ENCODE assay signal across 1 cellular context in genomic region chr1:67760030-67760821, GRCh38.
TF ChIP-seq lines count a peak whose summit lies in the region.

No MANE protein-coding gene starts in this region.

TF ChIP-seq in HepG2, 621 proteins besides CTCF, POLR2A, EP300 and RAD21 (continued from another document and continues in another):
- TF ChIP-seq MNT (IDR thresholded peaks at IDR 0.05) (no peak), ZNF205 (CRISPR knock-in tag; IDR thresholded peaks at IDR 0.05) (no peak; the same call in 1 of the 2 replicates), PHF5A (CRISPR knock-in tag; IDR thresholded peaks at IDR 0.05; ENCODE audit: low read depth, unreplicated experiment) (no peak), ZNF792 (CRISPR knock-in tag; IDR thresholded peaks at IDR 0.05) (no peak), IRF2 (CRISPR knock-in tag; IDR thresholded peaks at IDR 0.05) (peak; percentile 63; the same call in 1 of the 2 replicates), TP53 (CRISPR knock-in tag; conservative IDR thresholded peaks at IDR 0.05) (no peak), ISL2 (CRISPR knock-in tag; IDR thresholded peaks at IDR 0.05) (no peak), GABPB1 (CRISPR knock-in tag; IDR thresholded peaks at IDR 0.05) (no peak), RBM22 (optimal IDR thresholded peaks at IDR 0.05; ENCODE audit: low read length) (no peak), FOXA3 (CRISPR knock-in tag; IDR thresholded peaks at IDR 0.05) (peak; percentile 48; the same call in 1 of the 2 replicates), CENPT (CRISPR knock-in tag; IDR thresholded peaks at IDR 0.05; ENCODE audit: low read depth) (no peak), SOX13 (IDR thresholded peaks at IDR 0.05) (no peak), SOX13 (CRISPR knock-in tag; conservative IDR thresholded peaks at IDR 0.05 in 1 of 2, IDR thresholded peaks at IDR 0.05 in 1 of 2) (peak in 1 of 2 experiments; percentile 45; a peak in 1 of 4 replicates), ZNF724P (CRISPR knock-in tag; IDR thresholded peaks at IDR 0.05; ENCODE audit: borderline replicate concordance) (no peak), YY1 (IDR thresholded peaks at IDR 0.05; ENCODE audit: insufficient read depth, insufficient replicate concordance, low read depth, low read length) (no peak), GMEB1 (CRISPR knock-in tag; IDR thresholded peaks at IDR 0.05; ENCODE audit: borderline replicate concordance) (no peak; the same call in 1 of the 2 replicates), CHCHD3 (CRISPR knock-in tag; IDR thresholded peaks at IDR 0.05) (no peak), ZMAT5 (CRISPR knock-in tag; IDR thresholded peaks at IDR 0.05; ENCODE audit: borderline replicate concordance, low read depth) (no peak), HOXA3 (CRISPR knock-in tag; IDR thresholded peaks at IDR 0.05) (peak; percentile 72; the same call in 1 of the 2 replicates), ZNF7 (CRISPR knock-in tag; IDR thresholded peaks at IDR 0.05) (no peak), BRCA1 (CRISPR knock-in tag; IDR thresholded peaks at IDR 0.05) (no peak), CREM (IDR thresholded peaks at IDR 0.05) (peak; percentile 67; the same call in 1 of the 2 replicates), CREM (CRISPR knock-in tag; IDR thresholded peaks at IDR 0.05) (no peak), PTBP1 (IDR thresholded peaks at IDR 0.05; ENCODE audit: low read depth, low read length, poor library complexity, severe bottlenecking) (no peak), ZSCAN12 (CRISPR knock-in tag; IDR thresholded peaks at IDR 0.05) (no peak), NR2C2 (CRISPR knock-in tag; IDR thresholded peaks at IDR 0.05; ENCODE audit: borderline replicate concordance) (no peak), ZNF350 (CRISPR knock-in tag; IDR thresholded peaks at IDR 0.05; ENCODE audit: borderline replicate concordance, low read depth) (no peak), ZFX (CRISPR knock-in tag; IDR thresholded peaks at IDR 0.05; ENCODE audit: low read depth) (no peak), ESRRA (CRISPR knock-in tag; IDR thresholded peaks at IDR 0.05; ENCODE audit: low read depth) (no peak), SPEN (CRISPR knock-in tag; IDR thresholded peaks at IDR 0.05; ENCODE audit: low read depth) (peak; percentile 52; the same call in 1 of the 2 replicates), PRDM15 (CRISPR knock-in tag; IDR thresholded peaks at IDR 0.05) (no peak), ZBTB38 (CRISPR knock-in tag; IDR thresholded peaks at IDR 0.05) (no peak), NFRKB (IDR thresholded peaks at IDR 0.05) (no peak), NCOA2 (CRISPR knock-in tag; IDR thresholded peaks at IDR 0.05) (no peak), CEBPB (IDR thresholded peaks at IDR 0.05; ENCODE audit: borderline replicate concordance, low read depth, low read length) (no peak; the same call in 1 of the 2 replicates), SMYD3 (CRISPR knock-in tag; IDR thresholded peaks at IDR 0.05) (peak; percentile 35; the same call in 1 of the 2 replicates), ZSCAN21 (CRISPR knock-in tag; IDR thresholded peaks at IDR 0.05; ENCODE audit: borderline replicate concordance) (no peak), TAF15 (IDR thresholded peaks at IDR 0.05; ENCODE audit: low read depth, low read length, poor library complexity, severe bottlenecking) (no peak), FIP1L1 (IDR thresholded peaks at IDR 0.05; ENCODE audit: borderline replicate concordance, insufficient read depth, low read depth, low read length) (no peak), ZBTB20 (CRISPR knock-in tag; IDR thresholded peaks at IDR 0.05; ENCODE audit: borderline replicate concordance, low read depth) (peak; percentile 33; the same call in 1 of the 2 replicates), ZNF563 (CRISPR knock-in tag; IDR thresholded peaks at IDR 0.05) (no peak), ZNF34 (CRISPR knock-in tag; IDR thresholded peaks at IDR 0.05; ENCODE audit: borderline replicate concordance) (no peak), ZNF33A (CRISPR knock-in tag; IDR thresholded peaks at IDR 0.05; ENCODE audit: borderline replicate concordance) (no peak), ZNF207 (IDR thresholded peaks at IDR 0.05; ENCODE audit: borderline replicate concordance) (no peak), KLF12 (CRISPR knock-in tag; IDR thresholded peaks at IDR 0.05; ENCODE audit: borderline replicate concordance) (no peak; the same call in 1 of the 2 replicates), MTA3 (CRISPR knock-in tag; IDR thresholded peaks at IDR 0.05) (no peak)
- TF ChIP-seq, protein P1, sequence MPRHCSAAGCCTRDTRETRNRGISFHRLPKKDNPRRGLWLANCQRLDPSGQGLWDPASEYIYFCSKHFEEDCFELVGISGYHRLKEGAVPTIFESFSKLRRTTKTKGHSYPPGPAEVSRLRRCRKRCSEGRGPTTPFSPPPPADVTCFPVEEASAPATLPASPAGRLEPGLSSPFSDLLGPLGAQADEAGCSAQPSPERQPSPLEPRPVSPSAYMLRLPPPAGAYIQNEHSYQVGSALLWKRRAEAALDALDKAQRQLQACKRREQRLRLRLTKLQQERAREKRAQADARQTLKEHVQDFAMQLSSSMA (CRISPR knock-in tag; IDR thresholded peaks at IDR 0.05), result no peak
- TF ChIP-seq, protein P2, sequence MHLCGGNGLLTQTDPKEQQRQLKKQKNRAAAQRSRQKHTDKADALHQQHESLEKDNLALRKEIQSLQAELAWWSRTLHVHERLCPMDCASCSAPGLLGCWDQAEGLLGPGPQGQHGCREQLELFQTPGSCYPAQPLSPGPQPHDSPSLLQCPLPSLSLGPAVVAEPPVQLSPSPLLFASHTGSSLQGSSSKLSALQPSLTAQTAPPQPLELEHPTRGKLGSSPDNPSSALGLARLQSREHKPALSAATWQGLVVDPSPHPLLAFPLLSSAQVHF (CRISPR knock-in tag; IDR thresholded peaks at IDR 0.05), result no peak
- TF ChIP-seq, protein P3, sequence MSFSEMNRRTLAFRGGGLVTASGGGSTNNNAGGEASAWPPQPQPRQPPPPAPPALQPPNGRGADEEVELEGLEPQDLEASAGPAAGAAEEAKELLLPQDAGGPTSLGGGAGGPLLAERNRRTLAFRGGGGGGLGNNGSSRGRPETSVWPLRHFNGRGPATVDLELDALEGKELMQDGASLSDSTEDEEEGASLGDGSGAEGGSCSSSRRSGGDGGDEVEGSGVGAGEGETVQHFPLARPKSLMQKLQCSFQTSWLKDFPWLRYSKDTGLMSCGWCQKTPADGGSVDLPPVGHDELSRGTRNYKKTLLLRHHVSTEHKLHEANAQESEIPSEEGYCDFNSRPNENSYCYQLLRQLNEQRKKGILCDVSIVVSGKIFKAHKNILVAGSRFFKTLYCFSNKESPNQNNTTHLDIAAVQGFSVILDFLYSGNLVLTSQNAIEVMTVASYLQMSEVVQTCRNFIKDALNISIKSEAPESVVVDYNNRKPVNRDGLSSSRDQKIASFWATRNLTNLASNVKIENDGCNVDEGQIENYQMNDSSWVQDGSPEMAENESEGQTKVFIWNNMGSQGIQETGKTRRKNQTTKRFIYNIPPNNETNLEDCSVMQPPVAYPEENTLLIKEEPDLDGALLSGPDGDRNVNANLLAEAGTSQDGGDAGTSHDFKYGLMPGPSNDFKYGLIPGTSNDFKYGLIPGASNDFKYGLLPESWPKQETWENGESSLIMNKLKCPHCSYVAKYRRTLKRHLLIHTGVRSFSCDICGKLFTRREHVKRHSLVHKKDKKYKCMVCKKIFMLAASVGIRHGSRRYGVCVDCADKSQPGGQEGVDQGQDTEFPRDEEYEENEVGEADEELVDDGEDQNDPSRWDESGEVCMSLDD (CRISPR knock-in tag; IDR thresholded peaks at IDR 0.05; ENCODE audit: borderline replicate concordance), result no peak
- TF ChIP-seq, protein P4, sequence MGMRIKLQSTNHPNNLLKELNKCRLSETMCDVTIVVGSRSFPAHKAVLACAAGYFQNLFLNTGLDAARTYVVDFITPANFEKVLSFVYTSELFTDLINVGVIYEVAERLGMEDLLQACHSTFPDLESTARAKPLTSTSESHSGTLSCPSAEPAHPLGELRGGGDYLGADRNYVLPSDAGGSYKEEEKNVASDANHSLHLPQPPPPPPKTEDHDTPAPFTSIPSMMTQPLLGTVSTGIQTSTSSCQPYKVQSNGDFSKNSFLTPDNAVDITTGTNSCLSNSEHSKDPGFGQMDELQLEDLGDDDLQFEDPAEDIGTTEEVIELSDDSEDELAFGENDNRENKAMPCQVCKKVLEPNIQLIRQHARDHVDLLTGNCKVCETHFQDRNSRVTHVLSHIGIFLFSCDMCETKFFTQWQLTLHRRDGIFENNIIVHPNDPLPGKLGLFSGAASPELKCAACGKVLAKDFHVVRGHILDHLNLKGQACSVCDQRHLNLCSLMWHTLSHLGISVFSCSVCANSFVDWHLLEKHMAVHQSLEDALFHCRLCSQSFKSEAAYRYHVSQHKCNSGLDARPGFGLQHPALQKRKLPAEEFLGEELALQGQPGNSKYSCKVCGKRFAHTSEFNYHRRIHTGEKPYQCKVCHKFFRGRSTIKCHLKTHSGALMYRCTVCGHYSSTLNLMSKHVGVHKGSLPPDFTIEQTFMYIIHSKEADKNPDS (CRISPR knock-in tag; IDR thresholded peaks at IDR 0.05), result no peak
- TF ChIP-seq, protein P5, sequence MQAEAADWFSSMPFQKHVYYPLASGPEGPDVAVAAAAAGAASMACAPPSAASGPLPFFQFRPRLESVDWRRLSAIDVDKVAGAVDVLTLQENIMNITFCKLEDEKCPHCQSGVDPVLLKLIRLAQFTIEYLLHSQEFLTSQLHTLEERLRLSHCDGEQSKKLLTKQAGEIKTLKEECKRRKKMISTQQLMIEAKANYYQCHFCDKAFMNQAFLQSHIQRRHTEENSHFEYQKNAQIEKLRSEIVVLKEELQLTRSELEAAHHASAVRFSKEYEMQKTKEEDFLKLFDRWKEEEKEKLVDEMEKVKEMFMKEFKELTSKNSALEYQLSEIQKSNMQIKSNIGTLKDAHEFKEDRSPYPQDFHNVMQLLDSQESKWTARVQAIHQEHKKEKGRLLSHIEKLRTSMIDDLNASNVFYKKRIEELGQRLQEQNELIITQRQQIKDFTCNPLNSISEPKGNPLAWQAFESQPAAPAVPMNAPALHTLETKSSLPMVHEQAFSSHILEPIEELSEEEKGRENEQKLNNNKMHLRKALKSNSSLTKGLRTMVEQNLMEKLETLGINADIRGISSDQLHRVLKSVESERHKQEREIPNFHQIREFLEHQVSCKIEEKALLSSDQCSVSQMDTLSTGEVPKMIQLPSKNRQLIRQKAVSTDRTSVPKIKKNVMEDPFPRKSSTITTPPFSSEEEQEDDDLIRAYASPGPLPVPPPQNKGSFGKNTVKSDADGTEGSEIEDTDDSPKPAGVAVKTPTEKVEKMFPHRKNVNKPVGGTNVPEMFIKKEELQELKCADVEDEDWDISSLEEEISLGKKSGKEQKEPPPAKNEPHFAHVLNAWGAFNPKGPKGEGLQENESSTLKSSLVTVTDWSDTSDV (CRISPR knock-in tag; IDR thresholded peaks at IDR 0.05), result no peak
- TF ChIP-seq, protein P6, sequence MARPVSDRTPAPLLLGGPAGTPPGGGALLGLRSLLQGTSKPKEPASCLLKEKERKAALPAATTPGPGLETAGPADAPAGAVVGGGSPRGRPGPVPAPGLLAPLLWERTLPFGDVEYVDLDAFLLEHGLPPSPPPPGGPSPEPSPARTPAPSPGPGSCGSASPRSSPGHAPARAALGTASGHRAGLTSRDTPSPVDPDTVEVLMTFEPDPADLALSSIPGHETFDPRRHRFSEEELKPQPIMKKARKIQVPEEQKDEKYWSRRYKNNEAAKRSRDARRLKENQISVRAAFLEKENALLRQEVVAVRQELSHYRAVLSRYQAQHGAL (CRISPR knock-in tag; IDR thresholded peaks at IDR 0.05; ENCODE audit: not compliant biosample characterization), result no peak
